In genomic region chr17:13114601-13115024, GRCh38 we compare ENCODE assay signal across 8 cellular contexts.
DNase-seq lines count a peak whose midpoint lies in the region; ATAC-seq and TF ChIP-seq lines count a peak whose summit lies in the region.

No MANE protein-coding gene starts in this region.

- no peaks in the 10 kb centered on the region for H3K36me3 Mint-ChIP-seq in nephron progenitor cell (ENCODE audit: low read depth)
- H3K36me3 Mint-ChIP-seq in naive thymus-derived CD4-positive, alpha-beta T cell, result no peaks in the 10 kb centered on the region

- no peaks in the 10 kb centered on the region for H3F3A ChIP-seq in PC-3 (ENCODE audit: low read length, unreplicated experiment)

- no peaks in the 10 kb centered on the region for H3K4me1 ChIP-seq in PC-3 (ENCODE audit: insufficient read depth, low read length)
- H3K4me1 ChIP-seq in effector memory CD4-positive, alpha-beta T cell (ENCODE audit: control insufficient read depth, insufficient read depth, low read length, poor library complexity, severe bottlenecking), result no peaks in the 10 kb centered on the region
- H3K4me1 ChIP-seq in naive thymus-derived CD4-positive, alpha-beta T cell (ENCODE audit: control insufficient read depth in 2 of 2, insufficient read depth in 2 of 2, low read length in 2 of 2), result no peaks in the 10 kb centered on the region

- no peaks in the 10 kb centered on the region for H3K9me3 Mint-ChIP-seq in nephron progenitor cell
- H3K9me3 Mint-ChIP-seq in naive thymus-derived CD4-positive, alpha-beta T cell, result peaks cover 0 to 1% (median 0%) of the 10 kb centered on the region in 11 donors

- no peaks in the 10 kb centered on the region for H3K36me3 ChIP-seq in PC-3 (ENCODE audit: low read depth, low read length)
- no peaks in the 10 kb centered on the region for H3K36me3 ChIP-seq in effector memory CD4-positive, alpha-beta T cell (ENCODE audit: control insufficient read depth, insufficient read depth, low read length)
- no peaks in the 10 kb centered on the region for H3K36me3 ChIP-seq in naive thymus-derived CD4-positive, alpha-beta T cell (ENCODE audit: control insufficient read depth in 2 of 3, insufficient read depth in 3 of 3, low read length in 3 of 3)

- H3K27me3 Mint-ChIP-seq in nephron progenitor cell (ENCODE audit: low read depth, poor library complexity), result peaks cover 7% of the 10 kb centered on the region
- H3K27me3 Mint-ChIP-seq in naive thymus-derived CD4-positive, alpha-beta T cell, result peaks cover 0 to 39% (median 21%) of the 10 kb centered on the region in 5 donors

- no TSS peak for BruUV-seq in PC-3 (replicated peaks; lab: Mats Ljungman, UMichigan)

- POLR2A ChIA-PET in HEK293T (lab: Yijun Ruan, JAX), result no interaction called here
- POLR2A ChIA-PET in PC-3 (lab: Charles Lee; ENCODE audit: unreplicated experiment), result no interaction called here
- POLR2A ChIA-PET in naive thymus-derived CD4-positive, alpha-beta T cell (lab: Charles Lee), result no interaction called here

- no peaks in the 10 kb centered on the region for H3K9me3 ChIP-seq in PC-3 (ENCODE audit: low read length)
- H3K9me3 ChIP-seq in effector memory CD4-positive, alpha-beta T cell (ENCODE audit: control insufficient read depth, low read length), result no peaks in the 10 kb centered on the region
- no peaks in the 10 kb centered on the region for H3K9me3 ChIP-seq in naive thymus-derived CD4-positive, alpha-beta T cell (ENCODE audit: control insufficient read depth in 2 of 3, low read length in 3 of 3)

- peaks cover 58% of the 10 kb centered on the region for H3K27me3 ChIP-seq in PC-3 (ENCODE audit: low read length)
- no peaks in the 10 kb centered on the region for H3K27me3 ChIP-seq in effector memory CD4-positive, alpha-beta T cell (replicated peaks; ENCODE audit: control insufficient read depth, insufficient read depth, low read length, poor library complexity, severe bottlenecking)
- no peaks in the 10 kb centered on the region for H3K27me3 ChIP-seq in naive thymus-derived CD4-positive, alpha-beta T cell (ENCODE audit: control insufficient read depth in 2 of 2, insufficient read depth in 2 of 2, low read length in 2 of 2)

- no peak overlapping the region for H3K27ac Mint-ChIP-seq in nephron progenitor cell
- H3K27ac Mint-ChIP-seq in naive thymus-derived CD4-positive, alpha-beta T cell, result no peak overlapping the region

- H3K4me3 Mint-ChIP-seq in nephron progenitor cell, result peak overlapping the region; percentile 39
- H3K4me3 Mint-ChIP-seq in naive thymus-derived CD4-positive, alpha-beta T cell, result no peak overlapping the region

- DNase-seq in EH (ENCODE audit: low read depth) (peak; percentile 63), HEK293T (ENCODE audit: extremely low spot score) (peak; percentile 82), PC-3 (peak; percentile 71), epidermal melanocyte (ENCODE audit: insufficient read length, low spot score) (peak; percentile 36), nephron progenitor cell (peak; percentile 68)
- DNase-seq in activated effector memory CD4-positive, alpha-beta T cell treated with anti-CD3 and anti-CD28 coated beads, Interleukin-2, amount 50 U/mL, for 16 hours, result no peak
- no peak for DNase-seq in effector memory CD4-positive, alpha-beta T cell
- no peak for DNase-seq in naive thymus-derived CD4-positive, alpha-beta T cell

- ATAC-seq in PC-3, result no peak
- ATAC-seq in naive thymus-derived CD4-positive, alpha-beta T cell, result no peak

- TF ChIP-seq CTCF in PC-3 (conservative IDR thresholded peaks at IDR 0.05; ENCODE audit: low read depth, low read length), result peak; percentile 91
- TF ChIP-seq CTCF in nephron progenitor cell (IDR thresholded peaks at IDR 0.05), result peak; percentile 86

- H3K27ac ChIP-seq in PC-3 (ENCODE audit: low read length), result no peak overlapping the region
- no peak overlapping the region for H3K27ac ChIP-seq in effector memory CD4-positive, alpha-beta T cell (ENCODE audit: insufficient read depth, low read length, poor library complexity, severe bottlenecking)
- no peak overlapping the region for H3K27ac ChIP-seq in naive thymus-derived CD4-positive, alpha-beta T cell (ENCODE audit: low read depth, low read length)

- intact Hi-C loops in PC-3 (cut with micrococcal nuclease), result no loop called here
- intact Hi-C loops in naive thymus-derived CD4-positive, alpha-beta T cell (cut with micrococcal nuclease), result no loop called here

- H3K9me2 ChIP-seq in PC-3 (replicated peaks; ENCODE audit: low read length), result no peaks in the 10 kb centered on the region

- peak overlapping the region; percentile 16; the same call in 1 of the 2 replicates for H3K4me3 ChIP-seq in PC-3 (ENCODE audit: low read length)
- H3K4me3 ChIP-seq in effector memory CD4-positive, alpha-beta T cell (ENCODE audit: insufficient read depth, low read depth, low read length, poor library complexity, severe bottlenecking), result no peak overlapping the region
- H3K4me3 ChIP-seq in naive thymus-derived CD4-positive, alpha-beta T cell (ENCODE audit: low read length), result no peak overlapping the region

- H3K9ac ChIP-seq in PC-3 (ENCODE audit: low read length), result no peak overlapping the region

- no peaks in the 10 kb centered on the region for H4K20me1 ChIP-seq in PC-3 (ENCODE audit: low read length)

- H3K4me1 Mint-ChIP-seq in nephron progenitor cell, result peaks cover 27% of the 10 kb centered on the region
- no peaks in the 10 kb centered on the region for H3K4me1 Mint-ChIP-seq in naive thymus-derived CD4-positive, alpha-beta T cell

- H3K4me2 ChIP-seq in PC-3 (ENCODE audit: low read length), result peak overlapping the region; percentile 44; the same call in 1 of the 2 replicates

- CTCF ChIA-PET in HEK293T (lab: Yijun Ruan, JAX) (interaction anchor here (0.6 to 0.8 kb wide), 3 partner anchors 35 to 138 kb away, joined by 3 read pairs; no protein-coding TSS in a partner anchor), PC-3 (lab: Charles Lee) (no interaction called here)
- CTCF ChIA-PET in naive thymus-derived CD4-positive, alpha-beta T cell (lab: Charles Lee), result interaction anchor here (1.0 kb wide), 1 partner anchor 84 kb away, joined by 4 read pairs; no protein-coding TSS in a partner anchor

- peak overlapping the region; percentile 43; the same call in 1 of the 2 replicates for H2AFZ ChIP-seq in PC-3 (ENCODE audit: low read length)

- no peaks in the 10 kb centered on the region for H3K79me2 ChIP-seq in PC-3 (ENCODE audit: low read length)

TF ChIP-seq in HEK293T, 16 proteins besides CTCF, POLR2A, EP300 and RAD21:
- TF ChIP-seq BHLHE40 (IDR thresholded peaks at IDR 0.05; ENCODE audit: borderline replicate concordance), result no peak
- TF ChIP-seq NFRKB (IDR thresholded peaks at IDR 0.05), result no peak
- TF ChIP-seq HDGF (IDR thresholded peaks at IDR 0.05; ENCODE audit: borderline replicate concordance), result no peak
- no peak for TF ChIP-seq TARDBP (IDR thresholded peaks at IDR 0.05)
- TF ChIP-seq ARNT (IDR thresholded peaks at IDR 0.05), result no peak
- TF ChIP-seq CTBP1 (IDR thresholded peaks at IDR 0.05; ENCODE audit: borderline replicate concordance), result no peak
- TF ChIP-seq SUZ12 (IDR thresholded peaks at IDR 0.05), result no peak
- no peak for TF ChIP-seq FOXM1 (IDR thresholded peaks at IDR 0.05; ENCODE audit: borderline replicate concordance)
- no peak for TF ChIP-seq LEF1 (IDR thresholded peaks at IDR 0.05; ENCODE audit: borderline replicate concordance)
- TF ChIP-seq FOXA1 (IDR thresholded peaks at IDR 0.05), result no peak
- no peak for TF ChIP-seq SP1 (IDR thresholded peaks at IDR 0.05)

Comparison
In these comparisons a context has a peak if more than half of its experiments do, and no peak if none do; other contexts are left out.
1. DNase-seq: peak in EH (single experiment), HEK293T (single experiment), PC-3 (single experiment), epidermal melanocyte (single experiment) and nephron progenitor cell (single experiment); none in activated effector memory CD4-positive, alpha-beta T cell treated with anti-CD3 and anti-CD28 coated beads, Interleukin-2, amount 50 U/mL, for 16 hours (single experiment), effector memory CD4-positive, alpha-beta T cell (0 of 3) and naive thymus-derived CD4-positive, alpha-beta T cell (0 of 9).